In genomic region chr6:169097336-169098052, GRCh38 we compare ENCODE assay signal across 13 cellular contexts.
DNase-seq lines count a peak whose midpoint lies in the region.
"Had no signal": no experiment of that assay in that cellular context is flagged by ENCODE, and none has a peak within 500 bp of the region (broad histone marks: within the 10 kb centered on the region; RNA-seq: fewer than 3 reads in every experiment).

No MANE protein-coding gene starts in this region.

- no CpG with 5 or more reads among the region's 13 CpGs for WGBS in trophoblast cell (ENCODE audit: extremely low coverage, insufficient coverage, insufficient read length)

- H3K9me3 ChIP-seq in SJSA1 (replicated peaks) (no peaks in the 10 kb centered on the region), trophoblast cell (ENCODE audit: insufficient read depth, low read depth, low read length) (peaks cover 2% of the 10 kb centered on the region)
- H3K9me3 ChIP-seq: ascending aorta had no signal

- no peak overlapping the region for H2BK12ac ChIP-seq in trophoblast cell (ENCODE audit: low read length)

- no peak overlapping the region for H3K9ac ChIP-seq in trophoblast cell (ENCODE audit: low read length)

- H3K23ac ChIP-seq in trophoblast cell (ENCODE audit: low read length), result no peak overlapping the region

- H2BK120ac ChIP-seq in trophoblast cell (ENCODE audit: insufficient read depth, low read length, poor library complexity), result no peak overlapping the region

- H3K36me3 ChIP-seq in SJSA1 (no peaks in the 10 kb centered on the region), trophoblast cell (ENCODE audit: control insufficient read depth in 1 of 2, insufficient read depth in 2 of 2, low read length in 2 of 2) (no peaks in the 10 kb centered on the region)
- H3K36me3 ChIP-seq: ascending aorta had no signal

- H3K27me3 ChIP-seq in SJSA1 (replicated peaks), result no peaks in the 10 kb centered on the region
- no peaks in the 10 kb centered on the region for H3K27me3 ChIP-seq in trophoblast cell (ENCODE audit: insufficient read depth, low read length)
- H3K27me3 ChIP-seq: ascending aorta had no signal

- H3K4me3 ChIP-seq in SJSA1 (no peak overlapping the region), trophoblast cell (ENCODE audit: low read depth, low read length) (no peak overlapping the region)
- H3K4me3 ChIP-seq: ascending aorta had no signal

- peak overlapping the region; percentile 8 for H4K91ac ChIP-seq in trophoblast cell (ENCODE audit: low read depth, low read length)

- no peak overlapping the region for H2AFZ ChIP-seq in trophoblast cell (ENCODE audit: insufficient read depth, low read length, poor library complexity)

- H2BK5ac ChIP-seq in trophoblast cell (ENCODE audit: low read depth, low read length, poor library complexity), result no peak overlapping the region

- H3K79me1 ChIP-seq in trophoblast cell (ENCODE audit: low read length), result no peaks in the 10 kb centered on the region

- no peak overlapping the region for H4K8ac ChIP-seq in trophoblast cell (ENCODE audit: low read depth, low read length)

- no peak overlapping the region for H3K18ac ChIP-seq in trophoblast cell (ENCODE audit: low read length)

- H3K27ac ChIP-seq in SJSA1, result peak overlapping the region; percentile 68
- H3K27ac ChIP-seq in trophoblast cell (ENCODE audit: low read depth, low read length), result no peak overlapping the region
- H3K27ac ChIP-seq: ascending aorta had no signal

- peak; percentile 99 for DNase-seq in EL
- DNase-seq in SJSA1 (ENCODE audit: low read depth in 1 of 2, low spot score in 2 of 2), result peak; percentile 85 to 90
- peak; percentile 83 for DNase-seq in fibroblast of the conjunctiva (ENCODE audit: low read depth)
- DNase-seq in trophoblast cell, result peak; percentile 96 to 97
- no peak for DNase-seq in NCI-H1436 (lab: John Stamatoyannopoulos, UW)
- no peak for DNase-seq in activated CD4-positive, CD25-positive, alpha-beta regulatory T cell (lab: John Stamatoyannopoulos, UW)
- DNase-seq in NOMO-1 treated with dmso at 0.1 percent for 144 hours (lab: John Stamatoyannopoulos, UW; ENCODE audit: unreplicated experiment), result no peak
- DNase-seq in effector CD8-positive, alpha-beta T cell (lab: John Stamatoyannopoulos, UW), result no peak
- DNase-seq: activated CD8-positive, alpha-beta memory T cell treated with anti-CD3 and anti-CD28 coated beads, Interleukin-2, amount 50 U/mL, for 4 hours; glutamatergic neuron; NCI-H774; stimulated activated CD4-positive, alpha-beta T cell treated with anti-CD3 and anti-CD28 coated beads, Interleukin-2, amount 100 ng/mL, for 48 hours had no signal

- no peak overlapping the region for H2AK5ac ChIP-seq in trophoblast cell (ENCODE audit: low read length)

- no peak overlapping the region for H3K14ac ChIP-seq in trophoblast cell (ENCODE audit: low read length)

- no peaks in the 10 kb centered on the region for H3K79me2 ChIP-seq in trophoblast cell (ENCODE audit: control insufficient read depth, insufficient read depth, low read length, poor library complexity)

- no peak overlapping the region for H3K4ac ChIP-seq in trophoblast cell (ENCODE audit: low read depth, low read length)

- H3K4me1 ChIP-seq in SJSA1 (replicated peaks), result peaks cover 44% of the 10 kb centered on the region
- H3K4me1 ChIP-seq in trophoblast cell (ENCODE audit: control insufficient read depth in 1 of 2, insufficient read depth in 2 of 2, low read length in 2 of 2), result peaks cover 0 to 3% of the 10 kb centered on the region in 2 experiments
- H3K4me1 ChIP-seq: ascending aorta had no signal

- H4K12ac ChIP-seq in trophoblast cell (ENCODE audit: low read depth, low read length), result no peak overlapping the region

- H3K4me2 ChIP-seq in trophoblast cell (ENCODE audit: low read length), result no peak overlapping the region

Comparison
In these comparisons a context has a peak if more than half of its experiments do, and no peak if none do; other contexts are left out.
1. DNase-seq: peak in EL (single experiment), SJSA1 (2 of 2), fibroblast of the conjunctiva (single experiment) and trophoblast cell (2 of 2); none in NCI-H1436 (single experiment), activated CD4-positive, CD25-positive, alpha-beta regulatory T cell (0 of 4), NOMO-1 treated with dmso at 0.1 percent for 144 hours (single experiment) and effector CD8-positive, alpha-beta T cell (single experiment).